In the genomic region with DNA sequence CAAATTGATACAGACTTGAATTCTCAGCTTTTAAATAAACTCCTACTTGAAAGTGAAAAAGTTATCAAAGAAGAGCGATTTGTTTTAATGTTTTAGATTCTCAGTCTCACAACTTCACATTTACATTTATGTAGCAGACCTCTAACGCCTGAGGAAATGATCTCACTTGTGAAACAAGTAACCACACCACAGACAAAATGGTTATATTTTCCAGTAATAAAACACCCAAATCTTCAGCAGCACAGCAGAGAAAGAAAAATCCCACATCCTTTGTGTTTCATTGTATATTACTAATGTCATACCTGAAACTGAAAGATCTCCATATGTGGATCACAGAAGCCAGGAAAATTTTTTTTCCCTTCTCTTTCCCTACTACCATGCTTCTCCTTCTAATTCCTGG, we compare ENCODE assay signal across 16 cellular contexts. TPM values are rescaled to one million over a fixed set of nuclear protein-coding genes. Genes with fewer than 3 reads are reported as not detected.
DNase-seq lines count a peak whose midpoint lies in the region; ATAC-seq and TF ChIP-seq lines count a peak whose summit lies in the region.
"Had no signal": no experiment of that assay in that cellular context is flagged by ENCODE, and none has a peak within 500 bp of the region (broad histone marks: within the 10 kb centered on the region; RNA-seq: fewer than 3 reads in every experiment).

No MANE protein-coding gene starts in this region.

- DNase-seq in GM10266 (ENCODE audit: extremely low spot score) (peak; percentile 18), foreskin keratinocyte (peak in 1 of 2 donors; percentile 21), head of caudate nucleus (no peak), HCEC 1CT (no peak), hippocampal formation (lab: John Stamatoyannopoulos, UW) (no peak)
- no peak for DNase-seq in T-helper 2 cell treated with Interferon-gamma antibody and Interleukin-4, amounts not matched to agents 5 μg/mL and 100 μg/mL, for 36 hours (ENCODE audit: low spot score)
- DNase-seq: activated CD4-positive, alpha-beta T cell treated with anti-CD3 and anti-CD28 coated beads for 4 hours; right cardiac atrium; stimulated activated CD4-positive, alpha-beta T cell treated with anti-CD3 and anti-CD28 coated beads, Interleukin-4, amount 100 ng/mL, for 1 hour; upper lobe of right lung had no signal

- H3K27ac Mint-ChIP-seq in T-helper 2 cell treated with Interferon-gamma antibody and Interleukin-4, amounts not matched to agents 5 μg/mL and 100 μg/mL, for 36 hours = peak overlapping the region; percentile 92
- H3K27ac Mint-ChIP-seq: GM23338 had no signal

- peaks cover 22% of the 10 kb centered on the region for H3K9me3 Mint-ChIP-seq in T-helper 2 cell treated with Interferon-gamma antibody and Interleukin-4, amounts not matched to agents 5 μg/mL and 100 μg/mL, for 36 hours

- H3K36me3 ChIP-seq in BLaER1 treated with 17β-estradiol and CSF1 and Interleukin-3, amounts not matched to agents 10 nM and 100 nM = no peaks in the 10 kb centered on the region
- H3K36me3 ChIP-seq: neutrophil, upper lobe of right lung had no signal

- H3K9ac ChIP-seq in BLaER1 treated with 17β-estradiol and CSF1 and Interleukin-3, amounts not matched to agents 10 nM and 100 nM = no peak overlapping the region

- H3K36me3 Mint-ChIP-seq in T-helper 2 cell treated with Interferon-gamma antibody and Interleukin-4, amounts not matched to agents 5 μg/mL and 100 μg/mL, for 36 hours (ENCODE audit: low read depth) = peaks cover 20% of the 10 kb centered on the region

- intact Hi-C loops in head of caudate nucleus (cut with DNase I) = no loop called here

- no peaks in the 10 kb centered on the region for H4K20me1 ChIP-seq in BLaER1 treated with 17β-estradiol and CSF1 and Interleukin-3, amounts not matched to agents 10 nM and 100 nM

- peak overlapping the region; percentile 66 for H3K4me3 Mint-ChIP-seq in T-helper 2 cell treated with Interferon-gamma antibody and Interleukin-4, amounts not matched to agents 5 μg/mL and 100 μg/mL, for 36 hours
- H3K4me3 Mint-ChIP-seq: GM23338 had no signal

- TF ChIP-seq CTCF in GM10266 (IDR thresholded peaks at IDR 0.05; ENCODE audit: control insufficient read depth, insufficient read depth, low read depth, missing control alignments) = no peak
- TF ChIP-seq CTCF in foreskin keratinocyte (conservative IDR thresholded peaks at IDR 0.05) = no peak

- H3K4me3 ChIP-seq in BLaER1 treated with 17β-estradiol and CSF1 and Interleukin-3, amounts not matched to agents 10 nM and 100 nM = no peak overlapping the region
- H3K4me3 ChIP-seq: GM23338, upper lobe of right lung had no signal

- peaks cover 0 to 11% (median 6%) of the 10 kb centered on the region in 10 experiments; a peak in 12 of 20 replicates for H3K4me1 ChIP-seq in BLaER1 treated with 17β-estradiol and CSF1 and Interleukin-3, amounts not matched to agents 10 nM and 100 nM
- H3K4me1 ChIP-seq in foreskin keratinocyte = peaks cover 7% of the 10 kb centered on the region
- H3K4me1 ChIP-seq: upper lobe of right lung had no signal

- H3K4me1 Mint-ChIP-seq in T-helper 2 cell treated with Interferon-gamma antibody and Interleukin-4, amounts not matched to agents 5 μg/mL and 100 μg/mL, for 36 hours (ENCODE audit: low read depth) = peaks cover 55% of the 10 kb centered on the region
- H3K4me1 Mint-ChIP-seq: GM23338 had no signal

- no peak for ATAC-seq in foreskin keratinocyte
- ATAC-seq in GM18519 (IDR thresholded peaks at IDR 0.05; ENCODE audit: low FRiP score, unreplicated experiment) = no peak
- ATAC-seq: GM23338, right cardiac atrium, upper lobe of right lung had no signal

- no peaks in the 10 kb centered on the region for H3K27me3 Mint-ChIP-seq in T-helper 2 cell treated with Interferon-gamma antibody and Interleukin-4, amounts not matched to agents 5 μg/mL and 100 μg/mL, for 36 hours (ENCODE audit: low read depth)

- H3K27me3 ChIP-seq in BLaER1 treated with 17β-estradiol and CSF1 and Interleukin-3, amounts not matched to agents 10 nM and 100 nM = no peaks in the 10 kb centered on the region
- H3K27me3 ChIP-seq in foreskin keratinocyte = no peaks in the 10 kb centered on the region
- H3K27me3 ChIP-seq: neutrophil, upper lobe of right lung had no signal

- peak overlapping the region in 6 of 11 experiments; percentile 3 to 40 (median 25); a peak in 8 of 22 replicates for H3K4me2 ChIP-seq in BLaER1 treated with 17β-estradiol and CSF1 and Interleukin-3, amounts not matched to agents 10 nM and 100 nM
- H3K4me2 ChIP-seq: GM23338 had no signal

- no peak overlapping the region for H3K27ac ChIP-seq in BLaER1 treated with 17β-estradiol and CSF1 and Interleukin-3, amounts not matched to agents 10 nM and 100 nM
- peak overlapping the region; percentile 77 for H3K27ac ChIP-seq in foreskin keratinocyte
- H3K27ac ChIP-seq: neutrophil, upper lobe of right lung had no signal

- peaks cover 0 to 11% (median 0%) of the 10 kb centered on the region in 11 experiments; a peak in 4 of 22 replicates for H3K9me3 ChIP-seq in BLaER1 treated with 17β-estradiol and CSF1 and Interleukin-3, amounts not matched to agents 10 nM and 100 nM (replicated peaks in 1 of 11)
- H3K9me3 ChIP-seq: neutrophil, upper lobe of right lung had no signal

RNA-seq across cellular contexts. Expression of a gene that starts 29.8 kb away (rescaled TPM):
- total RNA-seq in foreskin keratinocyte = not detected in 2 replicates
- polyA plus RNA-seq in foreskin keratinocyte = not detected in 2 replicates
- total RNA-seq: GM23338, HT-29 had no signal
- polyA plus RNA-seq: GM23338 had no signal

RNA-seq across cellular contexts. Expression of a gene that starts 48.6 kb away (rescaled TPM):
- not detected in 2 replicates for total RNA-seq in foreskin keratinocyte
- polyA plus RNA-seq in foreskin keratinocyte = not detected in 2 replicates
- total RNA-seq: frontal cortex, GM23338, HT-29 had no signal
- polyA plus RNA-seq: GM23338 had no signal
